In genomic region chr14:105124837-105125222, GRCh38 we compare ENCODE assay signal across 17 cellular contexts. TPM values are rescaled to one million over a fixed set of nuclear protein-coding genes. Genes with fewer than 3 reads are reported as not detected.
DNase-seq lines count a peak whose midpoint lies in the region; ATAC-seq and TF ChIP-seq lines count a peak whose summit lies in the region.
"Had no signal": no experiment of that assay in that cellular context is flagged by ENCODE, and none has a peak within 500 bp of the region (broad histone marks: within the 10 kb centered on the region; RNA-seq: fewer than 3 reads in every experiment).

No MANE protein-coding gene starts in this region.

- no peak overlapping the region for H3K18ac ChIP-seq in IMR-90 (ENCODE audit: low read depth, low read length)

- H3K27me3 Mint-ChIP-seq in activated naive CD4-positive, alpha-beta T cell treated with anti-CD3 and anti-CD28 coated beads, Interleukin-2, amount 10 ng/mL, durations not matched to agents 7 days and 5 days = peaks cover 49% of the 10 kb centered on the region

- no peak overlapping the region for H3K23ac ChIP-seq in IMR-90 (ENCODE audit: low read depth, low read length)

- no peak overlapping the region for H3K4ac ChIP-seq in IMR-90 (ENCODE audit: low read depth, low read length)

- POLR2A ChIA-PET in IMR-90 (lab: Charles Lee; ENCODE audit: unreplicated experiment) = no interaction called here

- no peak overlapping the region for H3K27ac Mint-ChIP-seq in activated naive CD4-positive, alpha-beta T cell treated with anti-CD3 and anti-CD28 coated beads, Interleukin-2, amount 10 ng/mL, durations not matched to agents 7 days and 5 days

- H3K36me3 ChIP-seq in BLaER1 (peaks cover 66% of the 10 kb centered on the region), IMR-90 (ENCODE audit: control insufficient read depth, insufficient read depth, low read length) (no peaks in the 10 kb centered on the region)
- H3K36me3 ChIP-seq: SJSA1 had no signal

- no peak overlapping the region for H3K56ac ChIP-seq in IMR-90 (ENCODE audit: extremely low read depth, insufficient read depth, low read length)

- H4K20me1 ChIP-seq in BLaER1 (peaks cover 27% of the 10 kb centered on the region), IMR-90 (ENCODE audit: insufficient read depth, low read length) (no peaks in the 10 kb centered on the region)

- TF ChIP-seq RAD21 in IMR-90 (IDR thresholded peaks at IDR 0.05; ENCODE audit: low read length) = no peak

- CTCF ChIA-PET in IMR-90 (lab: Yijun Ruan, JAX) = no interaction called here
- CTCF ChIA-PET in activated naive CD4-positive, alpha-beta T cell treated with anti-CD3 and anti-CD28 coated beads, Interleukin-2, amount 10 ng/mL, durations not matched to agents 7 days and 5 days (lab: Charles Lee) = no interaction called here

- no peak overlapping the region for H4K8ac ChIP-seq in IMR-90 (ENCODE audit: low read depth in 2 of 2, low read length in 2 of 2)

- no peak for TF ChIP-seq CTCF in IMR-90 (conservative IDR thresholded peaks at IDR 0.05; ENCODE audit: low read depth, low read length)

- H2AK5ac ChIP-seq in IMR-90 (ENCODE audit: low read depth, low read length) = no peak overlapping the region

- no CpG with 5 or more reads among the region's 5 CpGs for WGBS in IMR-90 (ENCODE audit: extremely low coverage in 2 of 2, insufficient read length in 1 of 2), 2 experiments

- no peak overlapping the region for H4K91ac ChIP-seq in IMR-90 (ENCODE audit: insufficient read depth, low read depth, low read length)

- H3K4me1 ChIP-seq in BLaER1 (peaks cover 54% of the 10 kb centered on the region), IMR-90 (ENCODE audit: control insufficient read depth, insufficient read depth, low read length) (no peaks in the 10 kb centered on the region)
- H3K4me1 ChIP-seq: SJSA1 had no signal

- peak overlapping the region; percentile 42; the same call in 1 of the 2 replicates for H3K27ac ChIP-seq in BLaER1
- no peak overlapping the region for H3K27ac ChIP-seq in IMR-90 (ENCODE audit: insufficient read depth, low read length)
- H3K27ac ChIP-seq: A549, SJSA1 had no signal

- TF ChIP-seq POLR2A in IMR-90 (IDR thresholded peaks at IDR 0.05; ENCODE audit: low read depth, low read length) = no peak

- peaks cover 16% of the 10 kb centered on the region for H3K9me3 Mint-ChIP-seq in activated naive CD4-positive, alpha-beta T cell treated with anti-CD3 and anti-CD28 coated beads, Interleukin-2, amount 10 ng/mL, durations not matched to agents 7 days and 5 days

- no peaks in the 10 kb centered on the region for H3K36me3 Mint-ChIP-seq in activated naive CD4-positive, alpha-beta T cell treated with anti-CD3 and anti-CD28 coated beads, Interleukin-2, amount 10 ng/mL, durations not matched to agents 7 days and 5 days

- H2BK120ac ChIP-seq in IMR-90 (ENCODE audit: low read depth, low read length) = no peak overlapping the region

- H3K9me1 ChIP-seq in IMR-90 (ENCODE audit: insufficient read depth, low read length) = no peaks in the 10 kb centered on the region

- peaks cover 27% of the 10 kb centered on the region for H3K9me3 ChIP-seq in BLaER1
- H3K9me3 ChIP-seq in IMR-90 (ENCODE audit: control insufficient read depth, insufficient read depth, low read length) = peaks cover 14% of the 10 kb centered on the region

- DNase-seq in IMR-90 = no peak
- DNase-seq in left lobe of liver (ENCODE audit: low spot score) = peak; percentile 29
- DNase-seq in sciatic nerve (ENCODE audit: low spot score) = peak; percentile 18
- no peak for DNase-seq in activated naive CD4-positive, alpha-beta T cell treated with anti-CD3 and anti-CD28 coated beads, Interleukin-2, amount 10 ng/mL, durations not matched to agents 7 days and 5 days
- DNase-seq in stimulated activated naive CD4-positive, alpha-beta T cell (lab: John Stamatoyannopoulos, UW) = no peak
- DNase-seq: CD8-positive, alpha-beta memory T cell; KG1; NCI-H1417 treated with DMSO at 0.1 percent for 48 hours; NCI-H187 treated with DMSO at 0.1 percent for 48 hours; NCI-H2227 treated with DMSO at 0.1 percent for 48 hours; NCI-H510A treated with DMSO at 0.1 percent for 48 hours had no signal

- H2BK15ac ChIP-seq in IMR-90 (ENCODE audit: low read depth, low read length) = no peak overlapping the region

- H2AFZ ChIP-seq in IMR-90 (replicated peaks; ENCODE audit: low read length, poor library complexity) = no peak overlapping the region

- H2BK5ac ChIP-seq in IMR-90 (ENCODE audit: low read depth, low read length, poor library complexity, severe bottlenecking) = no peak overlapping the region

- H3K79me1 ChIP-seq in IMR-90 (ENCODE audit: low read depth in 1 of 2, low read length in 2 of 2) = no peaks in the 10 kb centered on the region

- H4K5ac ChIP-seq in IMR-90 (ENCODE audit: low read depth, low read length) = no peak overlapping the region

- intact Hi-C loops in IMR-90 (cut with micrococcal nuclease) (no loop called here), sciatic nerve (cut with DNase I) (no loop called here)

- H3K27me3 ChIP-seq in BLaER1 (no peaks in the 10 kb centered on the region), IMR-90 (ENCODE audit: control insufficient read depth, insufficient read depth, low read length) (peaks cover 51% of the 10 kb centered on the region)

- in situ Hi-C loops in IMR-90 (cut with MboI; ENCODE audit: low sequenced_read_pairs) = no loop called here

- no peak overlapping the region for H2BK20ac ChIP-seq in IMR-90 (ENCODE audit: low read depth, low read length)

- H3K4me3 Mint-ChIP-seq in activated naive CD4-positive, alpha-beta T cell treated with anti-CD3 and anti-CD28 coated beads, Interleukin-2, amount 10 ng/mL, durations not matched to agents 7 days and 5 days = no peak overlapping the region

- H3K4me3 ChIP-seq in BLaER1 (peak overlapping the region; percentile 41), IMR-90 (ENCODE audit: insufficient read depth, low read depth, low read length) (no peak overlapping the region)
- H3K4me3 ChIP-seq: A549, SJSA1 had no signal

- no TSS peak for BruUV-seq in IMR-90 (replicated peaks; lab: Mats Ljungman, UMichigan)

- no peak overlapping the region for H3K14ac ChIP-seq in IMR-90 (replicated peaks; ENCODE audit: low read depth, low read length)

- peaks cover 4% of the 10 kb centered on the region for H3K4me1 Mint-ChIP-seq in activated naive CD4-positive, alpha-beta T cell treated with anti-CD3 and anti-CD28 coated beads, Interleukin-2, amount 10 ng/mL, durations not matched to agents 7 days and 5 days

- dilution Hi-C loops in IMR-90 (cut with HindIII; ENCODE audit: low sequenced_read_pairs, unreplicated experiment) = no loop called here

- H3K4me2 ChIP-seq in BLaER1 (peak overlapping the region; percentile 84), IMR-90 (ENCODE audit: low read depth, low read length) (peak overlapping the region; percentile 63)
- H3K4me2 ChIP-seq: A549 had no signal

- ATAC-seq in IMR-90 (ENCODE audit: low read depth) (no peak), left lobe of liver (no peak), sciatic nerve (no peak), GM21529 (IDR thresholded peaks at IDR 0.05; ENCODE audit: unreplicated experiment) (no peak)
- ATAC-seq: A549 had no signal

- H2AK9ac ChIP-seq in IMR-90 (replicated peaks; ENCODE audit: low read depth, low read length, poor library complexity) = no peak overlapping the region

- H3K9ac ChIP-seq in BLaER1 = peak overlapping the region; percentile 49
- H3K9ac ChIP-seq in IMR-90 (ENCODE audit: low read depth, low read length) = no peak overlapping the region

TF ChIP-seq in IMR-90, 13 proteins besides CTCF, POLR2A, EP300 and RAD21 (continues in another document):
- TF ChIP-seq NFE2L2 (IDR thresholded peaks at IDR 0.05; ENCODE audit: low read depth, low read length) = no peak
- TF ChIP-seq ELK1 (IDR thresholded peaks at IDR 0.05; ENCODE audit: borderline replicate concordance, low read depth, low read length) = no peak
- TF ChIP-seq MAZ (IDR thresholded peaks at IDR 0.05; ENCODE audit: borderline replicate concordance, low read depth, low read length) = no peak
- no peak for TF ChIP-seq RFX5 (IDR thresholded peaks at IDR 0.05; ENCODE audit: low read depth, low read length)
- TF ChIP-seq RCOR1 (IDR thresholded peaks at IDR 0.05; ENCODE audit: insufficient replicate concordance, low read length) = no peak
- no peak for TF ChIP-seq CHD1 (IDR thresholded peaks at IDR 0.05; ENCODE audit: low read depth, low read length)
- TF ChIP-seq SMC3 (IDR thresholded peaks at IDR 0.05; ENCODE audit: low read depth, low read length) = no peak
- TF ChIP-seq CEBPB (IDR thresholded peaks at IDR 0.05; ENCODE audit: low read depth, low read length) = no peak
- TF ChIP-seq MXI1 (IDR thresholded peaks at IDR 0.05; ENCODE audit: borderline replicate concordance, low read depth, low read length) = no peak
- no peak for TF ChIP-seq BHLHE40 (IDR thresholded peaks at IDR 0.05; ENCODE audit: low read depth, low read length)
- TF ChIP-seq FOS (IDR thresholded peaks at IDR 0.05; ENCODE audit: low read depth, low read length) = no peak

RNA-seq across cellular contexts. Expression of gene JAG2, which starts 43.7 kb away (rescaled TPM):
- total RNA-seq in IMR-90 (2012; rRNA removed) = 0.18 and 0.28 TPM in 2 replicates
- 0.20 and 0.58 TPM in 2 replicates for polyA plus RNA-seq in IMR-90 (2012; rRNA removed)
- 0.25 and 0.58 TPM in 2 replicates for polyA plus RNA-seq in IMR-90 (2012; cell fraction: cytosol; rRNA removed)
- polyA plus RNA-seq in IMR-90 (2012; cell fraction: nucleus; rRNA removed; ENCODE audit: low replicate concordance) = 3.9 and 5.8 TPM in 2 replicates
- total RNA-seq in left lobe of liver = 1.3 TPM
- 24.9 TPM for total RNA-seq in sciatic nerve

RNA-seq across cellular contexts. Expression of gene NUDT14, which starts 56.3 kb away (rescaled TPM):
- 5.6 and 6.4 TPM in 2 replicates for total RNA-seq in IMR-90 (2012; rRNA removed)
- polyA plus RNA-seq in IMR-90 (2012; rRNA removed) = 9.3 and 11.8 TPM in 2 replicates
- polyA plus RNA-seq in IMR-90 (2012; cell fraction: cytosol; rRNA removed) = 25.5 TPM in 2 replicates
- 12.8 and 30.0 TPM in 2 replicates for polyA plus RNA-seq in IMR-90 (2012; cell fraction: nucleus; rRNA removed; ENCODE audit: low replicate concordance)
- 11.5 TPM for total RNA-seq in left lobe of liver
- total RNA-seq in sciatic nerve = 21.7 TPM

RNA-seq across cellular contexts. Expression of gene GPR132, which starts 59.6 kb away (rescaled TPM):
- total RNA-seq in IMR-90 (2012; rRNA removed) (under 0.01 TPM in 2 replicates), left lobe of liver (0.40 TPM), sciatic nerve (3.2 TPM)
- 0.10 and 0.19 TPM in 2 replicates for polyA plus RNA-seq in IMR-90 (2012; rRNA removed)
- 0.15 and 0.43 TPM in 2 replicates for polyA plus RNA-seq in IMR-90 (2012; cell fraction: cytosol; rRNA removed)
- polyA plus RNA-seq in IMR-90 (2012; cell fraction: nucleus; rRNA removed; ENCODE audit: low replicate concordance) = 1.9 and 3.3 TPM in 2 replicates
- total RNA-seq: H1, M059J, SJSA1 had no signal

Comparison
In these comparisons a context has a peak if more than half of its experiments do, and no peak if none do; other contexts are left out.
1. DNase-seq: peak in left lobe of liver (single experiment) and sciatic nerve (single experiment); none in IMR-90 (single experiment), activated naive CD4-positive, alpha-beta T cell treated with anti-CD3 and anti-CD28 coated beads, Interleukin-2, amount 10 ng/mL, durations not matched to agents 7 days and 5 days (single experiment) and stimulated activated naive CD4-positive, alpha-beta T cell (0 of 6).
2. RNA of gene JAG2, which starts 43.7 kb away (total RNA-seq): 24.9 TPM in sciatic nerve (single experiment); 1.3 TPM in left lobe of liver (single experiment) and 0.18 to 0.28 TPM in IMR-90; every median in the first group is over 10 times any median in the second.